28 cellular contexts compared by ENCODE assay signal in genomic region chr7:22372863-22373262, GRCh38. TPM values are rescaled to one million over a fixed set of nuclear protein-coding genes. Genes with fewer than 3 reads are reported as not detected.
A peak's percentile ranks its signal among the peaks of the same experiment; 100 is the strongest.
DNase-seq lines count a peak whose midpoint lies in the region; ATAC-seq and TF ChIP-seq lines count a peak whose summit lies in the region.
"Had no signal": no experiment of that assay in that cellular context is flagged by ENCODE, and none has a peak within 500 bp of the region (broad histone marks: within the 10 kb centered on the region; RNA-seq: fewer than 3 reads in every experiment).

No MANE protein-coding gene starts in this region.

- no peaks in the 10 kb centered on the region for H3K27me3 ChIP-seq in body of pancreas
- no peaks in the 10 kb centered on the region for H3K27me3 ChIP-seq in upper lobe of left lung
- H3K27me3 ChIP-seq: gastrocnemius medialis, tibial nerve had no signal

- no peaks in the 10 kb centered on the region for H3K9me3 Mint-ChIP-seq in nephron
- H3K9me3 Mint-ChIP-seq: activated CD4-positive, alpha-beta T cell treated with anti-CD3 and anti-CD28 coated beads, Interleukin-2, amount 10 ng/mL, durations not matched to agents 7 days and 5 days; activated naive CD4-positive, alpha-beta T cell treated with anti-CD3 and anti-CD28 coated beads, Interleukin-2, amount 10 ng/mL, durations not matched to agents 7 days and 5 days; endodermal cell; memory B cell; naive thymus-derived CD4-positive, alpha-beta T cell had no signal

- DNase-seq in LNCaP clone FGC (ENCODE audit: low read depth) (peak; percentile 51), body of pancreas (peak; percentile 45 to 69 (median 63)), upper lobe of left lung (no peak), mesenteric fat pad (ENCODE audit: low spot score) (no peak), NOMO-1 treated with dmso at 0.1 percent for 144 hours (lab: John Stamatoyannopoulos, UW; ENCODE audit: unreplicated experiment) (no peak)
- DNase-seq: activated CD4-positive, alpha-beta T cell treated with anti-CD3 and anti-CD28 coated beads, Interleukin-2, amount 10 ng/mL, durations not matched to agents 7 days and 5 days; activated naive CD4-positive, alpha-beta T cell treated with anti-CD3 and anti-CD28 coated beads, Interleukin-2, amount 10 ng/mL, durations not matched to agents 7 days and 5 days; amniotic stem cell; endodermal cell; gastrocnemius medialis; KBM-7; MM.1S; naive thymus-derived CD4-positive, alpha-beta T cell; NCI-H1436; NCI-H2107; NK-92 treated with Interleukin-12 subunit alpha and Interleukin-12 subunit beta, amount 100 ng/mL, for 24 hours; nucleus accumbens; SHP77 treated with DMSO at 0.1 percent for 48 hours; stimulated activated CD8-positive, alpha-beta memory T cell treated with anti-CD3 and anti-CD28 coated beads, Interleukin-4, amount 100 ng/mL, for 48 hours; SW 1271; T-helper 9 cell had no signal

- H3K4me3 Mint-ChIP-seq in nephron, result no peak overlapping the region
- H3K4me3 Mint-ChIP-seq: activated CD4-positive, alpha-beta T cell treated with anti-CD3 and anti-CD28 coated beads, Interleukin-2, amount 10 ng/mL, durations not matched to agents 7 days and 5 days; activated naive CD4-positive, alpha-beta T cell treated with anti-CD3 and anti-CD28 coated beads, Interleukin-2, amount 10 ng/mL, durations not matched to agents 7 days and 5 days; B cell; endodermal cell; memory B cell; naive thymus-derived CD4-positive, alpha-beta T cell had no signal

- H3K4me3 ChIP-seq in LNCaP clone FGC (ENCODE audit: low read depth, low read length) (no peak overlapping the region), body of pancreas (no peak overlapping the region), upper lobe of left lung (no peak overlapping the region)
- H3K4me3 ChIP-seq: gastrocnemius medialis, tibial nerve had no signal

- H3K27ac ChIP-seq in C4-2B (peak overlapping the region; percentile 25; the same call in 1 of the 2 replicates), body of pancreas (peak overlapping the region; percentile 22 to 44 (median 34)), upper lobe of left lung (peak overlapping the region in 2 of 4 donors; percentile 13 to 46)
- H3K27ac ChIP-seq: gastrocnemius medialis, tibial nerve had no signal

- H3K36me3 ChIP-seq in body of pancreas (replicated peaks in 1 of 2; ENCODE audit: insufficient read depth in 1 of 2, low read depth in 2 of 2) (no peaks in the 10 kb centered on the region), upper lobe of left lung (no peaks in the 10 kb centered on the region)
- H3K36me3 ChIP-seq: gastrocnemius medialis, tibial nerve had no signal

- peak overlapping the region in 2 of 3 experiments; percentile 16 to 57 for H3K27ac Mint-ChIP-seq in nephron
- H3K27ac Mint-ChIP-seq: activated CD4-positive, alpha-beta T cell treated with anti-CD3 and anti-CD28 coated beads, Interleukin-2, amount 10 ng/mL, durations not matched to agents 7 days and 5 days; activated naive CD4-positive, alpha-beta T cell treated with anti-CD3 and anti-CD28 coated beads, Interleukin-2, amount 10 ng/mL, durations not matched to agents 7 days and 5 days; B cell; endodermal cell; memory B cell; naive thymus-derived CD4-positive, alpha-beta T cell had no signal

- H3K27me3 Mint-ChIP-seq in nephron (ENCODE audit: low read depth), result peaks cover 8% of the 10 kb centered on the region

- intact Hi-C loops in body of pancreas (cut with DNase I), result no loop called here

- TF ChIP-seq POLR2A in body of pancreas (IDR thresholded peaks at IDR 0.05) (no peak), upper lobe of left lung (IDR thresholded peaks at IDR 0.05) (no peak), GM18505 (IDR thresholded peaks at IDR 0.05; ENCODE audit: borderline replicate concordance, extremely low read depth, insufficient read depth, insufficient read length) (no peak)

- 10 to 18% methylated on average over 6 of the region's 6 CpGs for WGBS in body of pancreas, 2 donors
- WGBS in upper lobe of left lung, 2 donors, result 47 to 50% methylated on average over 6 of the region's 6 CpGs

- H3K36me3 Mint-ChIP-seq in nephron (ENCODE audit: low read depth), result no peaks in the 10 kb centered on the region
- H3K36me3 Mint-ChIP-seq: activated naive CD4-positive, alpha-beta T cell treated with anti-CD3 and anti-CD28 coated beads, Interleukin-2, amount 10 ng/mL, durations not matched to agents 7 days and 5 days; memory B cell; naive thymus-derived CD4-positive, alpha-beta T cell had no signal

- no peak for TF ChIP-seq EP300 in upper lobe of left lung (IDR thresholded peaks at IDR 0.05)

- H3K4me1 ChIP-seq in body of pancreas (peaks cover 18% of the 10 kb centered on the region), upper lobe of left lung (no peaks in the 10 kb centered on the region)
- H3K4me1 ChIP-seq: tibial nerve had no signal

- H3K9me3 ChIP-seq in body of pancreas (no peaks in the 10 kb centered on the region), upper lobe of left lung (no peaks in the 10 kb centered on the region)
- H3K9me3 ChIP-seq: gastrocnemius medialis, tibial nerve had no signal

- no peak for TF ChIP-seq CTCF in C4-2B (conservative IDR thresholded peaks at IDR 0.05)
- TF ChIP-seq CTCF in LNCaP clone FGC (IDR thresholded peaks at IDR 0.05; ENCODE audit: control insufficient read depth, extremely low read depth, insufficient read depth), result no peak
- no peak for TF ChIP-seq CTCF in body of pancreas (IDR thresholded peaks at IDR 0.05)
- no peak for TF ChIP-seq CTCF in nephron (IDR thresholded peaks at IDR 0.05; ENCODE audit: unreplicated experiment in 3 of 3)
- no peak for TF ChIP-seq CTCF in upper lobe of left lung (IDR thresholded peaks at IDR 0.05)

- ATAC-seq in body of pancreas, result peak; percentile 83
- no peak for ATAC-seq in upper lobe of left lung (ENCODE audit: low FRiP score in 2 of 2)
- no peak for ATAC-seq in GM18505 (IDR thresholded peaks at IDR 0.05; ENCODE audit: unreplicated experiment)
- ATAC-seq: gastrocnemius medialis; naive thymus-derived CD4-positive, alpha-beta T cell; Panc1 had no signal

- peaks cover 27% of the 10 kb centered on the region for H3K4me1 Mint-ChIP-seq in nephron
- H3K4me1 Mint-ChIP-seq: activated CD4-positive, alpha-beta T cell treated with anti-CD3 and anti-CD28 coated beads, Interleukin-2, amount 10 ng/mL, durations not matched to agents 7 days and 5 days; activated naive CD4-positive, alpha-beta T cell treated with anti-CD3 and anti-CD28 coated beads, Interleukin-2, amount 10 ng/mL, durations not matched to agents 7 days and 5 days; naive thymus-derived CD4-positive, alpha-beta T cell had no signal

RNA-seq across cellular contexts. Expression of gene RAPGEF5, which starts 15.9 kb away (rescaled TPM):
- total RNA-seq in body of pancreas, result 100 to 1,000 TPM in 1 of 2 donors, 10 to 100 TPM in 1; 68.0 to 151 TPM
- 100 to 1,000 TPM in 4 of 6 donors, 10 to 100 TPM in 2; 68.1 to 206 (median 101) TPM for total RNA-seq in upper lobe of left lung
- 55.2 TPM for total RNA-seq in mesenteric fat pad

Comparison
In these comparisons a context has a peak if more than half of its experiments do, and no peak if none do; other contexts are left out.
1. DNase-seq: peak in LNCaP clone FGC (single experiment) and body of pancreas (4 of 4); none in upper lobe of left lung (0 of 2), mesenteric fat pad (single experiment) and NOMO-1 treated with dmso at 0.1 percent for 144 hours (single experiment).